Comparison of ENCODE assay signal across 8 cellular contexts in the genomic region with DNA sequence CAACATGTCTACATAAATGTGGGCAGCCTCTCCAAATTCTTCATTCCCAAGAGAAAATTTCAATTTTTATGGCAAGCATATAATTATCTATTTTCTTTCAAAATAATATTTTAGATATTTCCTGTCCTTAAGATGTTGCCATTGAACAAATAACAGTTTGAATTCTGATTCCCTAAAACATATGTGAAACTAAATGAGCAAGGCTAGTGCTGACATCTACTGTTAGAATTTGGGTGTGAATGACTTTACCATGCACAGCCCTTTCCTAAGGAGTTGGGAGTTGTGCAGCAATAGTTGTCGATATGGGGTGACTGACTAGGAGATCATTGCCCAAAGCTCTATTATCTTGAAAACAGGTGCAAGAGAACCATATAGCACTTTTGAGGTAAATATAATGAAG.
DNase-seq lines count a peak whose midpoint lies in the region; ATAC-seq and TF ChIP-seq lines count a peak whose summit lies in the region.

No MANE protein-coding gene starts in this region.

- H3K36me3 ChIP-seq in ovary = no peaks in the 10 kb centered on the region

- no peak overlapping the region for H3K4me3 Mint-ChIP-seq in MCF 10A (ENCODE audit: unreplicated experiment)

- no peak overlapping the region for H3K27ac Mint-ChIP-seq in MCF 10A (ENCODE audit: low read depth, unreplicated experiment)

- H3K9me3 ChIP-seq in ovary = no peaks in the 10 kb centered on the region

- CTCF ChIA-PET in MCF 10A (lab: Yijun Ruan, JAX) = interaction anchor here (0.6 to 5.1 kb wide), 27 partner anchors 9 to 871 kb away, joined by 3 to 47 read pairs (median 4); no protein-coding TSS in a partner anchor

- peaks cover 6% of the 10 kb centered on the region for H3K4me1 Mint-ChIP-seq in MCF 10A (ENCODE audit: insufficient read depth, unreplicated experiment)

- 13 to 25% (median 19%) methylated on average over 1 of the region's 1 CpG for WGBS in ovary, 3 donors

- H3K36me3 Mint-ChIP-seq in MCF 10A (ENCODE audit: insufficient read depth, unreplicated experiment) = no peaks in the 10 kb centered on the region

- no peak overlapping the region for H3K27ac ChIP-seq in ovary

- H3K4me1 ChIP-seq in ovary (ENCODE audit: insufficient read depth) = no peaks in the 10 kb centered on the region

- no TSS peak for BruUV-seq in MCF 10A (replicated peaks; lab: Mats Ljungman, UMichigan)

- no peaks in the 10 kb centered on the region for H3K9me3 Mint-ChIP-seq in MCF 10A (ENCODE audit: unreplicated experiment)

- no peak for TF ChIP-seq EP300 in ovary (IDR thresholded peaks at IDR 0.05)

- intact Hi-C loops in MCF 10A (cut with micrococcal nuclease) = loop anchor here (1.0 to 10.0 kb wide), 8 partner anchors 259 to 862 kb away; a partner anchor contains a TSS
- intact Hi-C loops in left colon (cut with DNase I, micrococcal nuclease) = loop anchor here in 1 of 2 donors (5.0 kb wide), 1 partner anchor 257 kb away; no protein-coding TSS in a partner anchor
- intact Hi-C loops in ovary (cut with DNase I) = loop anchor here in 1 of 4 donors (10.0 kb wide), 1 partner anchor 249 kb away; no protein-coding TSS in a partner anchor

- POLR2A ChIA-PET in MCF 10A (lab: Yijun Ruan, JAX) = interaction anchor here (0.8 to 3.3 kb wide), 7 partner anchors 232 to 664 kb away, joined by 3 to 10 read pairs (median 5); no protein-coding TSS in a partner anchor

- no peaks in the 10 kb centered on the region for H3K27me3 Mint-ChIP-seq in MCF 10A (ENCODE audit: insufficient read depth, unreplicated experiment)

- no peak for TF ChIP-seq POLR2A in ovary (IDR thresholded peaks at IDR 0.05)

- no peak overlapping the region for H3K4me3 ChIP-seq in ovary

- TF ChIP-seq CTCF in MCF 10A (IDR thresholded peaks at IDR 0.05; ENCODE audit: unreplicated experiment) = peak; percentile 71
- peak in 1 of 3 donors; percentile 21 for TF ChIP-seq CTCF in ovary (IDR thresholded peaks at IDR 0.05)

- no peaks in the 10 kb centered on the region for H3K27me3 ChIP-seq in ovary

- DNase-seq in DMS153 (lab: John Stamatoyannopoulos, UW) = peak; percentile 21
- no peak for DNase-seq in DMS153 treated with DMSO at 0.1 percent for 48 hours (lab: John Stamatoyannopoulos, UW; ENCODE audit: unreplicated experiment)
- DNase-seq in NAMALWA (ENCODE audit: low spot score) = peak; percentile 41
- DNase-seq in MCF 10A (ENCODE audit: unreplicated experiment) = peak; percentile 68
- DNase-seq in left colon = no peak
- no peak for DNase-seq in nucleus accumbens (lab: John Stamatoyannopoulos, UW)
- no peak for DNase-seq in ovary

- ATAC-seq in left colon (peak; percentile 62), HG03521 (IDR thresholded peaks at IDR 0.05; ENCODE audit: unreplicated experiment) (no peak)

Comparison
In these comparisons a context has a peak if more than half of its experiments do, and no peak if none do; other contexts are left out.
1. DNase-seq: peak in DMS153 (single experiment), NAMALWA (single experiment) and MCF 10A (single experiment); none in DMS153 treated with DMSO at 0.1 percent for 48 hours (single experiment), left colon (0 of 2), nucleus accumbens (0 of 56) and ovary (0 of 5).